ENCODE assay signal across 10 cellular contexts in genomic region chr14:20881228-20881627, GRCh38. TPM values are rescaled to one million over a fixed set of nuclear protein-coding genes. Genes with fewer than 3 reads are reported as not detected.
"Had no signal": no experiment of that assay in that cellular context is flagged by ENCODE, and none has a peak within 500 bp of the region (broad histone marks: within the 10 kb centered on the region; RNA-seq: fewer than 3 reads in every experiment).

No MANE protein-coding gene starts in this region.

RNA-seq across cellular contexts. Expression of gene RNASE3, which starts 10.0 kb away (rescaled TPM):
- total RNA-seq: body of pancreas, cardiac septum, epithelial cell of proximal tubule, fibroblast of lung, foreskin keratinocyte, hepatocyte, left cardiac atrium, lung microvascular endothelial cell, ovary, pulmonary artery endothelial cell had no signal
- polyA plus RNA-seq: fibroblast of lung, foreskin keratinocyte had no signal
